ENCODE assay signal across 11 cellular contexts in genomic region chr18:77098033-77098432, GRCh38. TPM values are rescaled to one million over a fixed set of nuclear protein-coding genes. Genes with fewer than 3 reads are reported as not detected.
DNase-seq lines count a peak whose midpoint lies in the region; ATAC-seq and TF ChIP-seq lines count a peak whose summit lies in the region.
"Had no signal": no experiment of that assay in that cellular context is flagged by ENCODE, and none has a peak within 500 bp of the region (broad histone marks: within the 10 kb centered on the region; RNA-seq: fewer than 3 reads in every experiment).

No MANE protein-coding gene starts in this region.

- no peak overlapping the region for H3K4me3 ChIP-seq in iPS-18a (ENCODE audit: low read length)
- no peak overlapping the region for H3K4me3 ChIP-seq in upper lobe of right lung
- H3K4me3 ChIP-seq: BLaER1 had no signal

- no peaks in the 10 kb centered on the region for H3K27me3 ChIP-seq in iPS-18a (ENCODE audit: control insufficient read depth, insufficient read depth, low read length)
- H3K27me3 ChIP-seq in upper lobe of right lung, result no peaks in the 10 kb centered on the region
- H3K27me3 ChIP-seq: BLaER1 had no signal

- H3K9me3 Mint-ChIP-seq in activated naive CD4-positive, alpha-beta T cell treated with anti-CD3 and anti-CD28 coated beads, Interleukin-2, amount 50 U/mL, for 24 hours, result no peaks in the 10 kb centered on the region
- no peaks in the 10 kb centered on the region for H3K9me3 Mint-ChIP-seq in activated naive CD4-positive, alpha-beta T cell treated with anti-CD3 and anti-CD28 coated beads, Interleukin-2, amount 50 U/mL, for 72 hours
- H3K9me3 Mint-ChIP-seq in T-cell (no peaks in the 10 kb centered on the region), nephron progenitor cell (no peaks in the 10 kb centered on the region)

- H3K4me1 Mint-ChIP-seq in activated naive CD4-positive, alpha-beta T cell treated with anti-CD3 and anti-CD28 coated beads, Interleukin-2, amount 50 U/mL, for 24 hours, result peaks cover 87% of the 10 kb centered on the region
- H3K4me1 Mint-ChIP-seq in T-cell (peaks cover 86 to 96% (median 94%) of the 10 kb centered on the region in 3 donors), nephron progenitor cell (peaks cover 76% of the 10 kb centered on the region)

- H3K4me1 ChIP-seq in iPS-18a (ENCODE audit: control insufficient read depth, low read depth, low read length) (peaks cover 45% of the 10 kb centered on the region), upper lobe of right lung (peaks cover 59% of the 10 kb centered on the region)

- CTCF ChIA-PET in T-cell (lab: Charles Lee), result interaction anchor here (1.4 to 1.5 kb wide), 2 partner anchors 24 to 43 kb away, joined by 5 to 7 read pairs; no protein-coding TSS in a partner anchor

- POLR2A ChIA-PET in T-cell (lab: Charles Lee), result interaction anchor here in 1 of 2 donors (0.5 to 0.6 kb wide), 2 partner anchors 9 to 42 kb away, joined by 3 read pairs; no protein-coding TSS in a partner anchor

- H3K27me3 Mint-ChIP-seq in activated naive CD4-positive, alpha-beta T cell treated with anti-CD3 and anti-CD28 coated beads, Interleukin-2, amount 50 U/mL, for 24 hours, result no peaks in the 10 kb centered on the region
- H3K27me3 Mint-ChIP-seq in T-cell, result no peaks in the 10 kb centered on the region
- peaks cover 33% of the 10 kb centered on the region for H3K27me3 Mint-ChIP-seq in nephron progenitor cell (ENCODE audit: low read depth, poor library complexity)

- TF ChIP-seq CTCF in upper lobe of right lung (IDR thresholded peaks at IDR 0.05), result no peak
- TF ChIP-seq CTCF in nephron progenitor cell (IDR thresholded peaks at IDR 0.05), result no peak

- no peaks in the 10 kb centered on the region for H3K9me3 ChIP-seq in iPS-18a (ENCODE audit: control insufficient read depth, low read depth, low read length)
- no peaks in the 10 kb centered on the region for H3K9me3 ChIP-seq in upper lobe of right lung
- H3K9me3 ChIP-seq: BLaER1 had no signal

- H3K27ac Mint-ChIP-seq in activated naive CD4-positive, alpha-beta T cell treated with anti-CD3 and anti-CD28 coated beads, Interleukin-2, amount 50 U/mL, for 24 hours, result peak overlapping the region; percentile 74
- H3K27ac Mint-ChIP-seq in activated naive CD4-positive, alpha-beta T cell treated with anti-CD3 and anti-CD28 coated beads, Interleukin-2, amount 50 U/mL, for 72 hours, result no peak overlapping the region
- H3K27ac Mint-ChIP-seq in T-cell (peak overlapping the region; percentile 66 to 98), nephron progenitor cell (no peak overlapping the region)

- no peaks in the 10 kb centered on the region for H3K36me3 ChIP-seq in iPS-18a (ENCODE audit: control insufficient read depth, low read depth, low read length)
- peaks cover 14% of the 10 kb centered on the region for H3K36me3 ChIP-seq in upper lobe of right lung

- H3K9ac ChIP-seq in iPS-18a (ENCODE audit: low read length), result peak overlapping the region; percentile 9
- H3K9ac ChIP-seq: BLaER1 had no signal

- intact Hi-C loops in upper lobe of right lung (cut with DNase I), result no loop called here

- H3K27ac ChIP-seq in iPS-18a (ENCODE audit: low read length), result no peak overlapping the region
- peak overlapping the region; percentile 38 for H3K27ac ChIP-seq in upper lobe of right lung
- H3K27ac ChIP-seq: BLaER1, VCaP had no signal

- no peak overlapping the region for H3K4me3 Mint-ChIP-seq in activated naive CD4-positive, alpha-beta T cell treated with anti-CD3 and anti-CD28 coated beads, Interleukin-2, amount 50 U/mL, for 24 hours
- H3K4me3 Mint-ChIP-seq in T-cell (peak overlapping the region in 1 of 3 donors; percentile 84), nephron progenitor cell (no peak overlapping the region)

- DNase-seq in activated naive CD4-positive, alpha-beta T cell treated with anti-CD3 and anti-CD28 coated beads, Interleukin-2, amount 50 U/mL, for 72 hours (ENCODE audit: low spot score in 2 of 2), result no peak
- no peak for DNase-seq in T-cell
- DNase-seq in upper lobe of right lung, result no peak
- no peak for DNase-seq in nephron progenitor cell
- DNase-seq in RKO (ENCODE audit: low spot score), result no peak
- DNase-seq in 8988T, result no peak
- DNase-seq: NCI-H2171 had no signal

- H3K36me3 Mint-ChIP-seq in activated naive CD4-positive, alpha-beta T cell treated with anti-CD3 and anti-CD28 coated beads, Interleukin-2, amount 50 U/mL, for 24 hours, result peaks cover 12% of the 10 kb centered on the region
- peaks cover 12 to 49% of the 10 kb centered on the region in 2 donors for H3K36me3 Mint-ChIP-seq in activated naive CD4-positive, alpha-beta T cell treated with anti-CD3 and anti-CD28 coated beads, Interleukin-2, amount 50 U/mL, for 72 hours
- H3K36me3 Mint-ChIP-seq in T-cell (peaks cover 42% of the 10 kb centered on the region), nephron progenitor cell (ENCODE audit: low read depth) (no peaks in the 10 kb centered on the region)

- no peak for ATAC-seq in activated naive CD4-positive, alpha-beta T cell treated with anti-CD3 and anti-CD28 coated beads, Interleukin-2, amount 50 U/mL, for 72 hours
- ATAC-seq in T-cell (replicated peaks in 1 of 4), result no peak
- peak; percentile 33 for ATAC-seq in upper lobe of right lung

RNA-seq across cellular contexts. Expression of gene MBP, which starts 34.5 kb away (rescaled TPM):
- 10 to 100 TPM; 52.2 to 60.0 TPM for total RNA-seq in activated naive CD4-positive, alpha-beta T cell treated with anti-CD3 and anti-CD28 coated beads, Interleukin-2, amount 50 U/mL, for 72 hours
- total RNA-seq in T-cell, result 100 to 1,000 TPM; 114 to 185 (median 152) TPM
- 78.9 TPM for total RNA-seq in upper lobe of right lung

Comparison
In these comparisons a context has a peak if more than half of its experiments do, and no peak if none do; other contexts are left out.
1. H3K27ac Mint-ChIP-seq: peak in activated naive CD4-positive, alpha-beta T cell treated with anti-CD3 and anti-CD28 coated beads, Interleukin-2, amount 50 U/mL, for 24 hours (single experiment) and T-cell (2 of 2); none in activated naive CD4-positive, alpha-beta T cell treated with anti-CD3 and anti-CD28 coated beads, Interleukin-2, amount 50 U/mL, for 72 hours (0 of 2) and nephron progenitor cell (single experiment).